ENCODE assay signal across 14 cellular contexts in genomic region chr15:63997715-63998442, GRCh38. TPM values are rescaled to one million over a fixed set of nuclear protein-coding genes. Genes with fewer than 3 reads are reported as not detected.
DNase-seq lines count a peak whose midpoint lies in the region; ATAC-seq and TF ChIP-seq lines count a peak whose summit lies in the region.
"Had no signal": no experiment of that assay in that cellular context is flagged by ENCODE, and none has a peak within 500 bp of the region (broad histone marks: within the 10 kb centered on the region; RNA-seq: fewer than 3 reads in every experiment).

No MANE protein-coding gene starts in this region.

- H3K27me3 Mint-ChIP-seq in activated T-cell treated with anti-CD3 and anti-CD28 coated beads, Interleukin-2, amount 50 U/mL, for 72 hours (ENCODE audit: low read depth): peaks cover 22% of the 10 kb centered on the region
- H3K27me3 Mint-ChIP-seq in stimulated activated memory B cell treated with anti-CD40 and anti-IgM and Interleukin-4, amounts not matched to agents 10 μg/mL and 1 μg/mL and 100 μg/mL, for 72 hours: no peaks in the 10 kb centered on the region
- H3K27me3 Mint-ChIP-seq: activated B cell treated with CpG ODN at 0.5 μM for 24 hours, memory B cell had no signal

- no peak for TF ChIP-seq EP300 in upper lobe of left lung (IDR thresholded peaks at IDR 0.05)

- H3K27me3 ChIP-seq in right atrium auricular region (no peaks in the 10 kb centered on the region), upper lobe of left lung (no peaks in the 10 kb centered on the region)
- H3K27me3 ChIP-seq: esophagus muscularis mucosa had no signal

- TF ChIP-seq CTCF in RWPE1 (conservative IDR thresholded peaks at IDR 0.05; ENCODE audit: low read depth): no peak
- TF ChIP-seq CTCF in right atrium auricular region (IDR thresholded peaks at IDR 0.05): no peak
- no peak for TF ChIP-seq CTCF in upper lobe of left lung (IDR thresholded peaks at IDR 0.05)

- no peak overlapping the region for H3K4me3 ChIP-seq in right atrium auricular region
- no peak overlapping the region for H3K4me3 ChIP-seq in upper lobe of left lung
- H3K4me3 ChIP-seq: coronary artery, esophagus muscularis mucosa, smooth muscle cell had no signal

- H3K4me1 Mint-ChIP-seq in activated T-cell treated with anti-CD3 and anti-CD28 coated beads, Interleukin-2, amount 50 U/mL, for 72 hours (ENCODE audit: low read depth): peaks cover 40% of the 10 kb centered on the region
- H3K4me1 Mint-ChIP-seq in stimulated activated memory B cell treated with anti-CD40 and anti-IgM and Interleukin-4, amounts not matched to agents 10 μg/mL and 1 μg/mL and 100 μg/mL, for 72 hours: peaks cover 70% of the 10 kb centered on the region

- no peak overlapping the region for H3K27ac Mint-ChIP-seq in activated T-cell treated with anti-CD3 and anti-CD28 coated beads, Interleukin-2, amount 50 U/mL, for 72 hours
- peak overlapping the region; percentile 3 for H3K27ac Mint-ChIP-seq in stimulated activated memory B cell treated with anti-CD40 and anti-IgM and Interleukin-4, amounts not matched to agents 10 μg/mL and 1 μg/mL and 100 μg/mL, for 72 hours
- H3K27ac Mint-ChIP-seq: activated B cell treated with CpG ODN at 0.5 μM for 24 hours had no signal

- H3K4me1 ChIP-seq in right atrium auricular region: peaks cover 0 to 50% of the 10 kb centered on the region in 2 donors
- H3K4me1 ChIP-seq in upper lobe of left lung: peaks cover 18 to 29% (median 27%) of the 10 kb centered on the region in 4 donors

- 94% methylated on average over 3 to 4 of the region's 4 CpGs for WGBS in upper lobe of left lung, 2 donors

- peak overlapping the region in 1 of 2 donors; percentile 8 for H3K4me3 Mint-ChIP-seq in activated T-cell treated with anti-CD3 and anti-CD28 coated beads, Interleukin-2, amount 50 U/mL, for 72 hours
- no peak overlapping the region for H3K4me3 Mint-ChIP-seq in stimulated activated memory B cell treated with anti-CD40 and anti-IgM and Interleukin-4, amounts not matched to agents 10 μg/mL and 1 μg/mL and 100 μg/mL, for 72 hours
- H3K4me3 Mint-ChIP-seq: activated B cell treated with CpG ODN at 0.5 μM for 24 hours, memory B cell had no signal

- POLR2A ChIA-PET in RWPE1 (lab: Yijun Ruan, JAX; ENCODE audit: low non-redundant PET): no interaction called here
- POLR2A ChIA-PET in HEK293T (lab: Yijun Ruan, JAX): no interaction called here

- no peaks in the 10 kb centered on the region for H3K9me3 Mint-ChIP-seq in activated T-cell treated with anti-CD3 and anti-CD28 coated beads, Interleukin-2, amount 50 U/mL, for 72 hours
- no peaks in the 10 kb centered on the region for H3K9me3 Mint-ChIP-seq in stimulated activated memory B cell treated with anti-CD40 and anti-IgM and Interleukin-4, amounts not matched to agents 10 μg/mL and 1 μg/mL and 100 μg/mL, for 72 hours
- H3K9me3 Mint-ChIP-seq: activated B cell treated with CpG ODN at 0.5 μM for 24 hours, memory B cell had no signal

- H3K36me3 ChIP-seq in right atrium auricular region: no peaks in the 10 kb centered on the region
- H3K36me3 ChIP-seq in upper lobe of left lung: no peaks in the 10 kb centered on the region
- H3K36me3 ChIP-seq: esophagus muscularis mucosa had no signal

- ATAC-seq in activated T-cell treated with anti-CD3 and anti-CD28 coated beads, Interleukin-2, amount 50 U/mL, for 72 hours (replicated peaks in 1 of 2): peak; percentile 78 to 88
- ATAC-seq in stimulated activated memory B cell treated with anti-CD40 and anti-IgM and Interleukin-4, amounts not matched to agents 10 μg/mL and 1 μg/mL and 100 μg/mL, for 72 hours: no peak
- ATAC-seq in upper lobe of left lung (ENCODE audit: low FRiP score in 2 of 2): no peak

- TF ChIP-seq POLR2A in upper lobe of left lung (IDR thresholded peaks at IDR 0.05): no peak

- H3K9me3 ChIP-seq in right atrium auricular region (no peaks in the 10 kb centered on the region), upper lobe of left lung (no peaks in the 10 kb centered on the region)
- H3K9me3 ChIP-seq: esophagus muscularis mucosa had no signal

- DNase-seq in activated T-cell treated with anti-CD3 and anti-CD28 coated beads, Interleukin-2, amount 50 U/mL, for 72 hours: no peak
- no peak for DNase-seq in activated T-cell treated with anti-CD3 and anti-CD28 coated beads for 4 hours
- DNase-seq in RWPE1 (ENCODE audit: low spot score): peak; percentile 24
- no peak for DNase-seq in right atrium auricular region (ENCODE audit: low spot score)
- no peak for DNase-seq in HEK293T (ENCODE audit: extremely low spot score)
- DNase-seq in NCI-H1105 treated with DMSO at 0.1 percent for 48 hours (lab: John Stamatoyannopoulos, UW): no peak
- DNase-seq in upper lobe of left lung: no peak
- DNase-seq: activated B cell treated with CpG ODN at 0.5 μM for 24 hours, DMS 273 treated with DMSO at 0.1 percent for 48 hours had no signal

- no peaks in the 10 kb centered on the region for H3K36me3 Mint-ChIP-seq in activated T-cell treated with anti-CD3 and anti-CD28 coated beads, Interleukin-2, amount 50 U/mL, for 72 hours (ENCODE audit: insufficient read depth in 2 of 2)
- H3K36me3 Mint-ChIP-seq in stimulated activated memory B cell treated with anti-CD40 and anti-IgM and Interleukin-4, amounts not matched to agents 10 μg/mL and 1 μg/mL and 100 μg/mL, for 72 hours: no peaks in the 10 kb centered on the region

- H3K27ac ChIP-seq in RWPE1 (peak overlapping the region; percentile 48), right atrium auricular region (peak overlapping the region; percentile 80 to 87), upper lobe of left lung (peak overlapping the region in 1 of 4 donors; percentile 17)
- H3K27ac ChIP-seq: coronary artery, esophagus muscularis mucosa had no signal

- CTCF ChIA-PET in RWPE1 (lab: Yijun Ruan, JAX) (interaction anchor here (1.0 kb wide), 1 partner anchor 49 kb away, joined by 3 read pairs; no protein-coding TSS in a partner anchor), HEK293T (lab: Yijun Ruan, JAX) (no interaction called here)

TF ChIP-seq in HEK293T, 16 proteins besides CTCF, POLR2A, EP300 and RAD21:
- TF ChIP-seq BHLHE40 (IDR thresholded peaks at IDR 0.05; ENCODE audit: borderline replicate concordance) (no peak), ZNF384 (IDR thresholded peaks at IDR 0.05) (no peak), L3MBTL2 (conservative IDR thresholded peaks at IDR 0.05) (no peak), ARNT (IDR thresholded peaks at IDR 0.05) (no peak), SUZ12 (IDR thresholded peaks at IDR 0.05) (no peak), LEF1 (IDR thresholded peaks at IDR 0.05; ENCODE audit: borderline replicate concordance) (no peak), TARDBP (IDR thresholded peaks at IDR 0.05) (no peak), ELF4 (IDR thresholded peaks at IDR 0.05) (no peak), HDGF (IDR thresholded peaks at IDR 0.05; ENCODE audit: borderline replicate concordance) (no peak), FOXA1 (IDR thresholded peaks at IDR 0.05) (no peak), FOXM1 (IDR thresholded peaks at IDR 0.05; ENCODE audit: borderline replicate concordance) (no peak)
- TF ChIP-seq, protein P1, sequence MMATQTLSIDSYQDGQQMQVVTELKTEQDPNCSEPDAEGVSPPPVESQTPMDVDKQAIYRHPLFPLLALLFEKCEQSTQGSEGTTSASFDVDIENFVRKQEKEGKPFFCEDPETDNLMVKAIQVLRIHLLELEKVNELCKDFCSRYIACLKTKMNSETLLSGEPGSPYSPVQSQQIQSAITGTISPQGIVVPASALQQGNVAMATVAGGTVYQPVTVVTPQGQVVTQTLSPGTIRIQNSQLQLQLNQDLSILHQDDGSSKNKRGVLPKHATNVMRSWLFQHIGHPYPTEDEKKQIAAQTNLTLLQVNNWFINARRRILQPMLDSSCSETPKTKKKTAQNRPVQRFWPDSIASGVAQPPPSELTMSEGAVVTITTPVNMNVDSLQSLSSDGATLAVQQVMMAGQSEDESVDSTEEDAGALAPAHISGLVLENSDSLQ (IDR thresholded peaks at IDR 0.05): no peak

RNA-seq across cellular contexts. Expression of gene DAPK2, which starts 48.4 kb away (rescaled TPM):
- total RNA-seq in activated T-cell treated with anti-CD3 and anti-CD28 coated beads, Interleukin-2, amount 50 U/mL, for 72 hours: 1 to 10 TPM; 2.3 to 3.3 TPM
- total RNA-seq in right atrium auricular region (10 to 100 TPM; 28.8 to 57.6 TPM), upper lobe of left lung (100 to 1,000 TPM in 4 of 6 donors, 10 to 100 TPM in 2; 58.3 to 270 (median 136) TPM)
- total RNA-seq: smooth muscle cell had no signal

Comparison
In these comparisons a context has a peak if more than half of its experiments do, and no peak if none do; other contexts are left out.
1. ATAC-seq: peak in activated T-cell treated with anti-CD3 and anti-CD28 coated beads, Interleukin-2, amount 50 U/mL, for 72 hours (2 of 2); none in stimulated activated memory B cell treated with anti-CD40 and anti-IgM and Interleukin-4, amounts not matched to agents 10 μg/mL and 1 μg/mL and 100 μg/mL, for 72 hours (single experiment) and upper lobe of left lung (0 of 2).
2. RNA of gene DAPK2, which starts 48.4 kb away (total RNA-seq): 58.3 to 270 TPM in upper lobe of left lung and 28.8 to 57.6 TPM in right atrium auricular region; 2.3 to 3.3 TPM in activated T-cell treated with anti-CD3 and anti-CD28 coated beads, Interleukin-2, amount 50 U/mL, for 72 hours; every median in the first group is over 4 times any median in the second.